Comparison of ENCODE assay signal across 19 cellular contexts in the genomic region with DNA sequence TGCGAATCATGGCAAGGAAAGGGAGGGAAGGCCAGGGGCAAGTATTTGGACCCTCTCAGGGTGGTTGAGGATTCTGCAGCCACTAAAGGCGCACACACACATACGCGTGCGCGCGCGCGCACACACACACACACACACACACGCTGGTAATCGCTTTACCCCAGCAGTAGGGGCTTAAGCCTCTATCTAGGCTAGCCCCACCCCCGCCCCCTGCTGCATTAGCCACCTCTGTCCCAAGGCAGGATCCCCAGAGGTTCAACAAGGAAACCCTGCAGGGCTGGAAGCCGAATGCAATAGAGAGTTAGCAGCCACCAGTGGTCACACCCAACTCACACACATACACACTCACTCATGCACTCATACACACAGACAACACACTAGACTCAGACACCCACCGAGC. TPM values are rescaled to one million over a fixed set of nuclear protein-coding genes. Genes with fewer than 3 reads are reported as not detected.
A peak's percentile ranks its signal among the peaks of the same experiment; 100 is the strongest.
DNase-seq lines count a peak whose midpoint lies in the region; TF ChIP-seq lines count a peak whose summit lies in the region.
"Had no signal": no experiment of that assay in that cellular context is flagged by ENCODE, and none has a peak within 500 bp of the region (broad histone marks: within the 10 kb centered on the region; RNA-seq: fewer than 3 reads in every experiment).

No MANE protein-coding gene starts in this region.

- H3K9ac ChIP-seq in HUES48 (ENCODE audit: low read depth, low read length): no peak overlapping the region

- peaks cover 5% of the 10 kb centered on the region for H3K36me3 Mint-ChIP-seq in activated T-helper 2 cell treated with anti-CD3 and anti-CD28 coated beads, Interferon-gamma antibody, Interleukin-2, Interleukin-4, amounts not matched to agents 10 μg/mL and 5 μg/mL and 100 μg/mL, durations not matched to agents 14 hours and 24 hours and 36 hours (ENCODE audit: low read depth)

- intact Hi-C loops in activated T-helper 2 cell treated with anti-CD3 and anti-CD28 coated beads, Interferon-gamma antibody, Interleukin-2, Interleukin-4, amounts not matched to agents 10 μg/mL and 5 μg/mL and 100 μg/mL, durations not matched to agents 14 hours and 24 hours and 36 hours (cut with micrococcal nuclease): loop anchor here (10.0 kb wide), 1 partner anchor 191 kb away; no protein-coding TSS in a partner anchor

- H3K27ac ChIP-seq in ACC112 (ENCODE audit: low read depth, low read length): peak overlapping the region; percentile 94
- peak overlapping the region; percentile 36 for H3K27ac ChIP-seq in HUES48 (ENCODE audit: low read depth, low read length)
- H3K27ac ChIP-seq in hepatocyte: peak overlapping the region; percentile 73
- H3K27ac ChIP-seq: right lobe of liver, vagina had no signal

- no peaks in the 10 kb centered on the region for H3K36me3 ChIP-seq in ACC112 (ENCODE audit: insufficient read depth, low read length)
- no peaks in the 10 kb centered on the region for H3K36me3 ChIP-seq in HUES48 (ENCODE audit: control insufficient read depth, insufficient read depth, low read length)
- no peaks in the 10 kb centered on the region for H3K36me3 ChIP-seq in hepatocyte (replicated peaks; ENCODE audit: insufficient read depth, low read depth)
- H3K36me3 ChIP-seq: right lobe of liver, vagina had no signal

- no peaks in the 10 kb centered on the region for H3K9me3 ChIP-seq in HUES48 (ENCODE audit: control insufficient read depth, insufficient read depth, low read length)
- no peaks in the 10 kb centered on the region for H3K9me3 ChIP-seq in hepatocyte (ENCODE audit: low read depth)
- H3K9me3 ChIP-seq: right lobe of liver, vagina had no signal

- H3K27ac Mint-ChIP-seq in activated T-helper 2 cell treated with anti-CD3 and anti-CD28 coated beads, Interferon-gamma antibody, Interleukin-2, Interleukin-4, amounts not matched to agents 10 μg/mL and 5 μg/mL and 100 μg/mL, durations not matched to agents 14 hours and 24 hours and 36 hours: no peak overlapping the region
- H3K27ac Mint-ChIP-seq: activated CD4-positive, alpha-beta memory T cell treated with anti-CD3 and anti-CD28 coated beads for 36 hours; activated naive CD4-positive, alpha-beta T cell treated with anti-CD3 and anti-CD28 coated beads, Interleukin-2, amount 50 U/mL, for 24 hours; CD8-positive, alpha-beta memory T cell had no signal

- H4K20me1 ChIP-seq in hepatocyte (ENCODE audit: insufficient read depth, poor library complexity, severe bottlenecking): no peaks in the 10 kb centered on the region

- H3K27me3 ChIP-seq in ACC112 (ENCODE audit: insufficient read depth, low read length) (no peaks in the 10 kb centered on the region), HUES48 (ENCODE audit: control insufficient read depth, insufficient read depth, low read length) (no peaks in the 10 kb centered on the region), hepatocyte (no peaks in the 10 kb centered on the region)
- H3K27me3 ChIP-seq: right lobe of liver had no signal

- peak; percentile 36 for DNase-seq in astrocyte of the hippocampus (ENCODE audit: low read depth, low spot score)
- DNase-seq in hepatocyte (ENCODE audit: low spot score): no peak
- no peak for DNase-seq in RKO (ENCODE audit: low spot score)
- no peak for DNase-seq in NCI-H2196 treated with DMSO at 0.1 percent for 48 hours (lab: John Stamatoyannopoulos, UW; ENCODE audit: unreplicated experiment)
- no peak for DNase-seq in activated T-helper 2 cell treated with anti-CD3 and anti-CD28 coated beads, Interferon-gamma antibody, Interleukin-2, Interleukin-4, amounts not matched to agents 10 μg/mL and 5 μg/mL and 100 μg/mL, durations not matched to agents 14 hours and 24 hours and 36 hours (ENCODE audit: low spot score)
- no peak for DNase-seq in ureter (ENCODE audit: low spot score)
- DNase-seq: activated CD4-positive, alpha-beta memory T cell treated with anti-CD3 and anti-CD28 coated beads for 36 hours; activated T-cell treated with anti-CD3 and anti-CD28 coated beads, Interleukin-2, amount 50 U/mL, for 1 hour; CD8-positive, alpha-beta memory T cell; effector CD8-positive, alpha-beta T cell; left colon; NCI-H2029; NCI-H526 treated with DMSO at 0.1 percent for 48 hours; right lobe of liver; stimulated activated CD4-positive, alpha-beta T cell treated with anti-CD3 and anti-CD28 coated beads, Interleukin-2, amount 100 ng/mL, for 24 hours had no signal

- 74% methylated on average over 12 of the region's 14 CpGs for WGBS in hepatocyte (ENCODE audit: low lambda C conversion rate, missing lambda C conversion rate)

- TF ChIP-seq CTCF in hepatocyte (IDR thresholded peaks at IDR 0.05; ENCODE audit: poor library complexity): no peak

- H3K27me3 Mint-ChIP-seq in activated T-helper 2 cell treated with anti-CD3 and anti-CD28 coated beads, Interferon-gamma antibody, Interleukin-2, Interleukin-4, amounts not matched to agents 10 μg/mL and 5 μg/mL and 100 μg/mL, durations not matched to agents 14 hours and 24 hours and 36 hours (ENCODE audit: low read depth): no peaks in the 10 kb centered on the region
- H3K27me3 Mint-ChIP-seq: activated CD4-positive, alpha-beta memory T cell treated with anti-CD3 and anti-CD28 coated beads for 36 hours; activated naive CD4-positive, alpha-beta T cell treated with anti-CD3 and anti-CD28 coated beads, Interleukin-2, amount 50 U/mL, for 24 hours; CD8-positive, alpha-beta memory T cell had no signal

- peaks cover 7% of the 10 kb centered on the region for H3K4me1 Mint-ChIP-seq in activated T-helper 2 cell treated with anti-CD3 and anti-CD28 coated beads, Interferon-gamma antibody, Interleukin-2, Interleukin-4, amounts not matched to agents 10 μg/mL and 5 μg/mL and 100 μg/mL, durations not matched to agents 14 hours and 24 hours and 36 hours (ENCODE audit: low read depth)

- H3K4me3 Mint-ChIP-seq in activated T-helper 2 cell treated with anti-CD3 and anti-CD28 coated beads, Interferon-gamma antibody, Interleukin-2, Interleukin-4, amounts not matched to agents 10 μg/mL and 5 μg/mL and 100 μg/mL, durations not matched to agents 14 hours and 24 hours and 36 hours (ENCODE audit: low read depth): no peak overlapping the region
- H3K4me3 Mint-ChIP-seq: activated CD4-positive, alpha-beta memory T cell treated with anti-CD3 and anti-CD28 coated beads for 36 hours; activated naive CD4-positive, alpha-beta T cell treated with anti-CD3 and anti-CD28 coated beads, Interleukin-2, amount 50 U/mL, for 24 hours; CD8-positive, alpha-beta memory T cell had no signal

- H3K4me3 ChIP-seq in ACC112 (ENCODE audit: low read depth, low read length) (no peak overlapping the region), HUES48 (ENCODE audit: low read depth, low read length) (no peak overlapping the region), hepatocyte (no peak overlapping the region)
- H3K4me3 ChIP-seq: right lobe of liver, vagina had no signal

- no peaks in the 10 kb centered on the region for H3K9me3 Mint-ChIP-seq in activated T-helper 2 cell treated with anti-CD3 and anti-CD28 coated beads, Interferon-gamma antibody, Interleukin-2, Interleukin-4, amounts not matched to agents 10 μg/mL and 5 μg/mL and 100 μg/mL, durations not matched to agents 14 hours and 24 hours and 36 hours
- H3K9me3 Mint-ChIP-seq: activated CD4-positive, alpha-beta memory T cell treated with anti-CD3 and anti-CD28 coated beads for 36 hours; activated naive CD4-positive, alpha-beta T cell treated with anti-CD3 and anti-CD28 coated beads, Interleukin-2, amount 50 U/mL, for 24 hours; CD8-positive, alpha-beta memory T cell had no signal

- H3K4me2 ChIP-seq in hepatocyte: peak overlapping the region; percentile 66

- no peak overlapping the region for H2AFZ ChIP-seq in ACC112 (ENCODE audit: low read length, unreplicated experiment)
- H2AFZ ChIP-seq in hepatocyte: no peak overlapping the region

- peaks cover 28% of the 10 kb centered on the region for H3K4me1 ChIP-seq in ACC112 (ENCODE audit: control insufficient read depth, insufficient read depth, low read length, unreplicated experiment)
- H3K4me1 ChIP-seq in HUES48 (ENCODE audit: control insufficient read depth, insufficient read depth, low read length): peaks cover 10% of the 10 kb centered on the region; the same call in 1 of the 2 replicates
- H3K4me1 ChIP-seq in hepatocyte (ENCODE audit: insufficient read depth): peaks cover 20% of the 10 kb centered on the region
- H3K4me1 ChIP-seq: right lobe of liver, vagina had no signal

- no peaks in the 10 kb centered on the region for H3K79me2 ChIP-seq in ACC112 (ENCODE audit: control insufficient read depth, insufficient read depth, low read length, unreplicated experiment)
- no peaks in the 10 kb centered on the region for H3K79me2 ChIP-seq in hepatocyte

- H3K9me2 ChIP-seq in hepatocyte (replicated peaks; ENCODE audit: insufficient read depth): no peaks in the 10 kb centered on the region

RNA-seq across cellular contexts. Expression of a gene that starts 28.6 kb away (rescaled TPM):
- total RNA-seq in hepatocyte: 0.20 and 0.53 TPM in 2 replicates
- 0.19 and 0.40 TPM in 2 replicates for polyA plus RNA-seq in hepatocyte
- 0.11 TPM in 2 replicates for total RNA-seq in activated T-helper 2 cell treated with anti-CD3 and anti-CD28 coated beads, Interferon-gamma antibody, Interleukin-2, Interleukin-4, amounts not matched to agents 10 μg/mL and 5 μg/mL and 100 μg/mL, durations not matched to agents 14 hours and 24 hours and 36 hours
- 0.10 TPM for total RNA-seq in ureter
- total RNA-seq: vagina had no signal

RNA-seq across cellular contexts. Expression of a gene that starts 30.3 kb away (rescaled TPM):
- total RNA-seq in hepatocyte (1.7 and 3.3 TPM in 2 replicates), ureter (20.3 TPM)
- 3.3 and 6.3 TPM in 2 replicates for polyA plus RNA-seq in hepatocyte
- total RNA-seq in activated T-helper 2 cell treated with anti-CD3 and anti-CD28 coated beads, Interferon-gamma antibody, Interleukin-2, Interleukin-4, amounts not matched to agents 10 μg/mL and 5 μg/mL and 100 μg/mL, durations not matched to agents 14 hours and 24 hours and 36 hours: 166 and 168 TPM in 2 replicates

Comparison
In these comparisons a context has a peak if more than half of its experiments do, and no peak if none do; other contexts are left out.
1. H3K27ac ChIP-seq: peak in every context shown above with its lines; median percentile 94 in ACC112; 73 in hepatocyte; 36 in HUES48.